In genomic region chr7:27835408-27835807, GRCh38 we compare ENCODE assay signal across 15 cellular contexts.
"Had no signal": no experiment of that assay in that cellular context is flagged by ENCODE, and none has a peak within 500 bp of the region (broad histone marks: within the 10 kb centered on the region; RNA-seq: fewer than 3 reads in every experiment).

No MANE protein-coding gene starts in this region.

- H3K27ac Mint-ChIP-seq: activated CD8-positive, alpha-beta memory T cell treated with anti-CD3 and anti-CD28 coated beads, Interleukin-2, amount 10 ng/mL, durations not matched to agents 7 days and 5 days; activated T-cell treated with anti-CD3 and anti-CD28 coated beads, Interleukin-2, amount 50 U/mL, for 24 hours; neural progenitor cell; type B pancreatic cell had no signal

- H3K4me1 ChIP-seq: breast epithelium had no signal

- H3K9me3 ChIP-seq: breast epithelium, ovary had no signal

- H3K27ac ChIP-seq: breast epithelium, neural progenitor cell, ovary had no signal

- H3K9me3 Mint-ChIP-seq: activated T-cell treated with anti-CD3 and anti-CD28 coated beads, Interleukin-2, amount 50 U/mL, for 24 hours; neural progenitor cell; stimulated activated effector memory CD8-positive, alpha-beta T cell treated with anti-CD3 and anti-CD28 coated beads, Interleukin-12 subunit alpha, Interleukin-12 subunit beta, amount 100 ng/mL, for 72 hours; type B pancreatic cell had no signal

- H3K36me3 ChIP-seq: neural progenitor cell, ovary had no signal

- H3K4me3 ChIP-seq: breast epithelium, neural progenitor cell, ovary had no signal

- H3K9ac ChIP-seq: neural progenitor cell had no signal

- H3K27me3 ChIP-seq: breast epithelium, neural progenitor cell, ovary had no signal

- H3K27me3 Mint-ChIP-seq: activated CD8-positive, alpha-beta memory T cell treated with anti-CD3 and anti-CD28 coated beads, Interleukin-2, amount 10 ng/mL, durations not matched to agents 7 days and 5 days; activated naive CD8-positive, alpha-beta T cell; activated T-cell treated with anti-CD3 and anti-CD28 coated beads, Interleukin-2, amount 50 U/mL, for 24 hours; type B pancreatic cell had no signal

- DNase-seq: activated CD4-positive, alpha-beta T cell treated with anti-CD3 and anti-CD28 coated beads, Interleukin-2, amount 50 U/mL, for 4 hours; activated CD8-positive, alpha-beta memory T cell treated with anti-CD3 and anti-CD28 coated beads, Interleukin-2, amount 10 ng/mL, durations not matched to agents 7 days and 5 days; activated effector memory CD4-positive, alpha-beta T cell treated with anti-CD3 and anti-CD28 coated beads, Interleukin-2, amount 50 U/mL, for 16 hours; activated T-cell treated with anti-CD3 and anti-CD28 coated beads, Interleukin-2, amount 50 U/mL, for 24 hours; effector CD4-positive, alpha-beta T cell; hypothalamus; mesendoderm; ovary; small intestine; SW 1271 had no signal

- H3K4me3 Mint-ChIP-seq: activated CD8-positive, alpha-beta memory T cell treated with anti-CD3 and anti-CD28 coated beads, Interleukin-2, amount 10 ng/mL, durations not matched to agents 7 days and 5 days; activated naive CD8-positive, alpha-beta T cell; activated T-cell treated with anti-CD3 and anti-CD28 coated beads, Interleukin-2, amount 50 U/mL, for 24 hours; neural progenitor cell; stimulated activated effector memory CD8-positive, alpha-beta T cell treated with anti-CD3 and anti-CD28 coated beads, Interleukin-12 subunit alpha, Interleukin-12 subunit beta, amount 100 ng/mL, for 72 hours; type B pancreatic cell had no signal
